In the genomic region with DNA sequence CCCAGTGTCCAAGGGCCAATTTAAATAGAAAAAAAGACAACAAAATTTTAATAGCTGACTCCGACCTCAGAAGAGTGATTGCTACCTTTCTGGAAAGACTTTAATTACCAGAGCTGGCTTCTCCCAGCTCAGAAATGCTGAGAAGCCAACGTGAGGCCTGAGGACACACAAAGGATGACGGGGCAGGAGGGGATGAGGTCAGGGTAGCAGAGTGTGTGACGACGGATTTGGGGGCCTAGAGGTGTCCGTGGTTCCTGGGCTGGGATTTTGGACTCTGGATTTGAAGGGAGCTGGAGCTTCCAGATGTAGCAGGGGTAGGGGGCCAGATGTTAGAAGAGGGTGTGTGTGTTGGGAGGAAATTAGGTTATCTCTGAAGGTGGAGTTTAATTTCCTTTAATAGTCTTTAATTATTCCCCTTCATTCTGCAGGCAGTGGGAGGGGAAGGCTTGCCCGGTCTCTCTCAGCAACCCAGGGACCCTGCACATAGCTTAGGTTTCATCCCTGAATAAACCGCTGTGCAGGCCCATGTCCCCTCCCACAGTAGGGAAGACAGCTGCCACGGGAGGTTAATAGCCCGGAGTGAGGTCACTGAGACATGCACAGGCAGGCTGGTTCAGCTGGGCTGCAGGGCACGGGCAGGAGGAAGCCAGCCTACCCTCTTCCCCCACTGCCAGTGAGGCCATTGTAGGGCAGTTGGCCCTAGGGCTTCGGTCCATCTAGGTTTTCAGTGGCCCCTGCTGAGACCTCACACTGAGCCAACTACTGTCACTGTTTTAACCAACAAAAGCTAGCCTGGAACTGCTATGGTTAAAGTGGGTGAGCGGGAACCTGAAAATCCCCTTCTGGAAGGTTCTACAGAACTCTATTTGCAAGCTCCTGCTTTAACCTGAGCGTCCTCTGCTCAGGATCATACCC, we compare ENCODE assay signal across 2 cellular contexts.
TF ChIP-seq lines count a peak whose summit lies in the region.

No MANE protein-coding gene starts in this region.

TF ChIP-seq in GM23338, 12 proteins besides CTCF, POLR2A, EP300 and RAD21 (continues in another document):
- TF ChIP-seq EZH2phosphoT487 (IDR thresholded peaks at IDR 0.05; ENCODE audit: unreplicated experiment): no peak
- TF ChIP-seq CREB1 (CRISPR knock-in tag; IDR thresholded peaks at IDR 0.05; ENCODE audit: low read depth): no peak
- no peak for TF ChIP-seq ZNF331 (CRISPR knock-in tag; IDR thresholded peaks at IDR 0.05; ENCODE audit: low read depth)
- TF ChIP-seq, protein P1, sequence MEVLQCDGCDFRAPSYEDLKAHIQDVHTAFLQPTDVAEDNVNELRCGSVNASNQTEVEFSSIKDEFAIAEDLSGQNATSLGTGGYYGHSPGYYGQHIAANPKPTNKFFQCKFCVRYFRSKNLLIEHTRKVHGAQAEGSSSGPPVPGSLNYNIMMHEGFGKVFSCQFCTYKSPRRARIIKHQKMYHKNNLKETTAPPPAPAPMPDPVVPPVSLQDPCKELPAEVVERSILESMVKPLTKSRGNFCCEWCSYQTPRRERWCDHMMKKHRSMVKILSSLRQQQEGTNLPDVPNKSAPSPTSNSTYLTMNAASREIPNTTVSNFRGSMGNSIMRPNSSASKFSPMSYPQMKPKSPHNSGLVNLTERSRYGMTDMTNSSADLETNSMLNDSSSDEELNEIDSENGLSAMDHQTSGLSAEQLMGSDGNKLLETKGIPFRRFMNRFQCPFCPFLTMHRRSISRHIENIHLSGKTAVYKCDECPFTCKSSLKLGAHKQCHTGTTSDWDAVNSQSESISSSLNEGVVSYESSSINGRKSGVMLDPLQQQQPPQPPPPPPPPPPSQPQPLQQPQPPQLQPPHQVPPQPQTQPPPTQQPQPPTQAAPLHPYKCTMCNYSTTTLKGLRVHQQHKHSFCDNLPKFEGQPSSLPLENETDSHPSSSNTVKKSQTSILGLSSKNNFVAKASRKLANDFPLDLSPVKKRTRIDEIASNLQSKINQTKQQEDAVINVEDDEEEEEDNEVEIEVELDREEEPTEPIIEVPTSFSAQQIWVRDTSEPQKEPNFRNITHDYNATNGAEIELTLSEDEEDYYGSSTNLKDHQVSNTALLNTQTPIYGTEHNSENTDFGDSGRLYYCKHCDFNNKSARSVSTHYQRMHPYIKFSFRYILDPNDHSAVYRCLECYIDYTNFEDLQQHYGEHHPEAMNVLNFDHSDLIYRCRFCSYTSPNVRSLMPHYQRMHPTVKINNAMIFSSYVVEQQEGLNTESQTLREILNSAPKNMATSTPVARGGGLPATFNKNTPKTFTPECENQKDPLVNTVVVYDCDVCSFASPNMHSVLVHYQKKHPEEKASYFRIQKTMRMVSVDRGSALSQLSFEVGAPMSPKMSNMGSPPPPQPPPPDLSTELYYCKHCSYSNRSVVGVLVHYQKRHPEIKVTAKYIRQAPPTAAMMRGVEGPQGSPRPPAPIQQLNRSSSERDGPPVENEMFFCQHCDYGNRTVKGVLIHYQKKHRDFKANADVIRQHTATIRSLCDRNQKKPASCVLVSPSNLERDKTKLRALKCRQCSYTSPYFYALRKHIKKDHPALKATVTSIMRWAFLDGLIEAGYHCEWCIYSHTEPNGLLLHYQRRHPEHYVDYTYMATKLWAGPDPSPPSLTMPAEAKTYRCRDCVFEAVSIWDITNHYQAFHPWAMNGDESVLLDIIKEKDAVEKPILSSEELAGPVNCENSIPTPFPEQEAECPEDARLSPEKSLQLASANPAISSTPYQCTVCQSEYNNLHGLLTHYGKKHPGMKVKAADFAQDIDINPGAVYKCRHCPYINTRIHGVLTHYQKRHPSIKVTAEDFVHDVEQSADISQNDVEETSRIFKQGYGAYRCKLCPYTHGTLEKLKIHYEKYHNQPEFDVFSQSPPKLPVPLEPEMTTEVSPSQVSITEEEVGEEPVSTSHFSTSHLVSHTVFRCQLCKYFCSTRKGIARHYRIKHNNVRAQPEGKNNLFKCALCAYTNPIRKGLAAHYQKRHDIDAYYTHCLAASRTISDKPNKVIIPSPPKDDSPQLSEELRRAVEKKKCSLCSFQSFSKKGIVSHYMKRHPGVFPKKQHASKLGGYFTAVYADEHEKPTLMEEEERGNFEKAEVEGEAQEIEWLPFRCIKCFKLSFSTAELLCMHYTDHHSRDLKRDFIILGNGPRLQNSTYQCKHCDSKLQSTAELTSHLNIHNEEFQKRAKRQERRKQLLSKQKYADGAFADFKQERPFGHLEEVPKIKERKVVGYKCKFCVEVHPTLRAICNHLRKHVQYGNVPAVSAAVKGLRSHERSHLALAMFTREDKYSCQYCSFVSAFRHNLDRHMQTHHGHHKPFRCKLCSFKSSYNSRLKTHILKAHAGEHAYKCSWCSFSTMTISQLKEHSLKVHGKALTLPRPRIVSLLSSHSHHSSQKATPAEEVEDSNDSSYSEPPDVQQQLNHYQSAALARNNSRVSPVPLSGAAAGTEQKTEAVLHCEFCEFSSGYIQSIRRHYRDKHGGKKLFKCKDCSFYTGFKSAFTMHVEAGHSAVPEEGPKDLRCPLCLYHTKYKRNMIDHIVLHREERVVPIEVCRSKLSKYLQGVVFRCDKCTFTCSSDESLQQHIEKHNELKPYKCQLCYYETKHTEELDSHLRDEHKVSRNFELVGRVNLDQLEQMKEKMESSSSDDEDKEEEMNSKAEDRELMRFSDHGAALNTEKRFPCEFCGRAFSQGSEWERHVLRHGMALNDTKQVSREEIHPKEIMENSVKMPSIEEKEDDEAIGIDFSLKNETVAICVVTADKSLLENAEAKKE (CRISPR knock-in tag; IDR thresholded peaks at IDR 0.05): no peak
- no peak for TF ChIP-seq STAT1 (IDR thresholded peaks at IDR 0.05; ENCODE audit: unreplicated experiment)
- TF ChIP-seq, protein P2, sequence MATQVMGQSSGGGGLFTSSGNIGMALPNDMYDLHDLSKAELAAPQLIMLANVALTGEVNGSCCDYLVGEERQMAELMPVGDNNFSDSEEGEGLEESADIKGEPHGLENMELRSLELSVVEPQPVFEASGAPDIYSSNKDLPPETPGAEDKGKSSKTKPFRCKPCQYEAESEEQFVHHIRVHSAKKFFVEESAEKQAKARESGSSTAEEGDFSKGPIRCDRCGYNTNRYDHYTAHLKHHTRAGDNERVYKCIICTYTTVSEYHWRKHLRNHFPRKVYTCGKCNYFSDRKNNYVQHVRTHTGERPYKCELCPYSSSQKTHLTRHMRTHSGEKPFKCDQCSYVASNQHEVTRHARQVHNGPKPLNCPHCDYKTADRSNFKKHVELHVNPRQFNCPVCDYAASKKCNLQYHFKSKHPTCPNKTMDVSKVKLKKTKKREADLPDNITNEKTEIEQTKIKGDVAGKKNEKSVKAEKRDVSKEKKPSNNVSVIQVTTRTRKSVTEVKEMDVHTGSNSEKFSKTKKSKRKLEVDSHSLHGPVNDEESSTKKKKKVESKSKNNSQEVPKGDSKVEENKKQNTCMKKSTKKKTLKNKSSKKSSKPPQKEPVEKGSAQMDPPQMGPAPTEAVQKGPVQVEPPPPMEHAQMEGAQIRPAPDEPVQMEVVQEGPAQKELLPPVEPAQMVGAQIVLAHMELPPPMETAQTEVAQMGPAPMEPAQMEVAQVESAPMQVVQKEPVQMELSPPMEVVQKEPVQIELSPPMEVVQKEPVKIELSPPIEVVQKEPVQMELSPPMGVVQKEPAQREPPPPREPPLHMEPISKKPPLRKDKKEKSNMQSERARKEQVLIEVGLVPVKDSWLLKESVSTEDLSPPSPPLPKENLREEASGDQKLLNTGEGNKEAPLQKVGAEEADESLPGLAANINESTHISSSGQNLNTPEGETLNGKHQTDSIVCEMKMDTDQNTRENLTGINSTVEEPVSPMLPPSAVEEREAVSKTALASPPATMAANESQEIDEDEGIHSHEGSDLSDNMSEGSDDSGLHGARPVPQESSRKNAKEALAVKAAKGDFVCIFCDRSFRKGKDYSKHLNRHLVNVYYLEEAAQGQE (IDR thresholded peaks at IDR 0.05; ENCODE audit: unreplicated experiment): no peak
- no peak for TF ChIP-seq NANOG (IDR thresholded peaks at IDR 0.05; ENCODE audit: borderline replicate concordance)
- TF ChIP-seq ZNF114 (CRISPR knock-in tag; IDR thresholded peaks at IDR 0.05): no peak
- no peak for TF ChIP-seq POLR2AphosphoS5 (IDR thresholded peaks at IDR 0.05; ENCODE audit: low read depth)
- no peak for TF ChIP-seq EZH2 (IDR thresholded peaks at IDR 0.05; ENCODE audit: low read depth, unreplicated experiment)

TF ChIP-seq in GM12878, 131 proteins besides CTCF, POLR2A, EP300 and RAD21:
- no peak for TF ChIP-seq ZBED1 (IDR thresholded peaks at IDR 0.05; ENCODE audit: borderline replicate concordance)
- TF ChIP-seq, protein P3, sequence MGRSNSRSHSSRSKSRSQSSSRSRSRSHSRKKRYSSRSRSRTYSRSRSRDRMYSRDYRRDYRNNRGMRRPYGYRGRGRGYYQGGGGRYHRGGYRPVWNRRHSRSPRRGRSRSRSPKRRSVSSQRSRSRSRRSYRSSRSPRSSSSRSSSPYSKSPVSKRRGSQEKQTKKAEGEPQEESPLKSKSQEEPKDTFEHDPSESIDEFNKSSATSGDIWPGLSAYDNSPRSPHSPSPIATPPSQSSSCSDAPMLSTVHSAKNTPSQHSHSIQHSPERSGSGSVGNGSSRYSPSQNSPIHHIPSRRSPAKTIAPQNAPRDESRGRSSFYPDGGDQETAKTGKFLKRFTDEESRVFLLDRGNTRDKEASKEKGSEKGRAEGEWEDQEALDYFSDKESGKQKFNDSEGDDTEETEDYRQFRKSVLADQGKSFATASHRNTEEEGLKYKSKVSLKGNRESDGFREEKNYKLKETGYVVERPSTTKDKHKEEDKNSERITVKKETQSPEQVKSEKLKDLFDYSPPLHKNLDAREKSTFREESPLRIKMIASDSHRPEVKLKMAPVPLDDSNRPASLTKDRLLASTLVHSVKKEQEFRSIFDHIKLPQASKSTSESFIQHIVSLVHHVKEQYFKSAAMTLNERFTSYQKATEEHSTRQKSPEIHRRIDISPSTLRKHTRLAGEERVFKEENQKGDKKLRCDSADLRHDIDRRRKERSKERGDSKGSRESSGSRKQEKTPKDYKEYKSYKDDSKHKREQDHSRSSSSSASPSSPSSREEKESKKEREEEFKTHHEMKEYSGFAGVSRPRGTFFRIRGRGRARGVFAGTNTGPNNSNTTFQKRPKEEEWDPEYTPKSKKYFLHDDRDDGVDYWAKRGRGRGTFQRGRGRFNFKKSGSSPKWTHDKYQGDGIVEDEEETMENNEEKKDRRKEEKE (IDR thresholded peaks at IDR 0.05): no peak
- no peak for TF ChIP-seq NR2C2 (IDR thresholded peaks at IDR 0.05; ENCODE audit: borderline replicate concordance, control insufficient read depth, insufficient read length, low read depth)
TF ChIP-seq in GM12878: peak in this region for 0.
